In the genomic region with DNA sequence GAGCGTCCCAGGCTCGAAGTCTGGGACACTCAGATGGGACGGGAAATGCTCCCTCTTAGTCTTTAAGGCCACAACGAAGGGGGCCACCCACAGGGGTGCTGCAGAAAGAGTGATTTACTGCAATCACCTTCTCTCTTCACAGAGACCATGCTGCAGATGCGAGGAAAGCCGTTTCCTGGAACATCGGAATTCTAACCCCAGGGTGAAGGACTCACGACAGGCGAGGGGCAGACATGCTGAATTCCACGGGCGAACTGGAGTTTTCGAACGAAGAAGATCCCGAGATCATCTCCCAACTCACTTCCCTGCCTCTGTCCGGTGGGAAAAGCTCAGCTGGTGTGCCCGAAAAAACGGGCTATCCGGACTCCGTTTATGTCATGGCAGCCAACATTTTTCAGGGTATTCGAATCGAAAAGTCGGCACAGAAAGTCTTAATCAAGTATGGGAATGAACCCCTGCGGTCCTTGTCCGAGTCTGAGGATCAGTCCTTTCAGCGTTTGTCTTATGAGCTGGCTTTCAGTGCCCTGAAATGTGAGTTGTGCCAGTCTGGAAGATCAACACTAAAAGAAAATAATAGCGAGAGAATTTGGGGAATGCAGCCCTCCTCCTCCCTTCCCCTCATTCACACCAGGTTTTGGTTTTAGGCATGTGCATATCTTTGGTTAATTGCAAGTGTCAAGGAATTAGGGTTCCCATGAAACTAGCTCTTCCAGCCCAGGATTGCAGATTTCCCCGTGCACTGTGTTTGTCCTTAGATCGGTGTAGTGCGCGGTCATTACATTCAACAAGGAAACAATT, we compare ENCODE assay signal across 8 cellular contexts. TPM values are rescaled to one million over a fixed set of nuclear protein-coding genes. Genes with fewer than 3 reads are reported as not detected.
A peak's percentile ranks its signal among the peaks of the same experiment; 100 is the strongest.
DNase-seq lines count a peak whose midpoint lies in the region; ATAC-seq, FAIRE-seq and TF ChIP-seq lines count a peak whose summit lies in the region.

No MANE protein-coding gene starts in this region.

- TF ChIP-seq CTCF in fibroblast of lung (conservative IDR thresholded peaks at IDR 0.05 in 1 of 2, IDR thresholded peaks at IDR 0.05 in 1 of 2; ENCODE audit: low read depth in 1 of 2, low read length in 2 of 2), result no peak
- no peak for TF ChIP-seq CTCF in pancreas (IDR thresholded peaks at IDR 0.05)

- peak overlapping the region; percentile 79 for H3K9ac ChIP-seq in ES-I3 (ENCODE audit: low read depth, low read length)
- H3K9ac ChIP-seq in fibroblast of lung (ENCODE audit: insufficient read depth, low read length), result no peak overlapping the region

- peak overlapping the region; percentile 39 for H2AFZ ChIP-seq in fibroblast of lung (ENCODE audit: low read length)

- intact Hi-C loops in pancreas (cut with DNase I), result no loop called here

- FAIRE-seq in pancreas (lab: Jason Lieb, UNC), result no peak

- H3K9me3 ChIP-seq in ES-I3 (ENCODE audit: control insufficient read depth, insufficient read depth, low read length) (0 out of 2 replicates have a peak, but pooled peaks cover 3% of the 10 kb centered on the region), fibroblast of lung (ENCODE audit: control insufficient read depth, insufficient read depth, low read depth, low read length) (no peaks in the 10 kb centered on the region), pancreas (no peaks in the 10 kb centered on the region)

- H3K79me2 ChIP-seq in fibroblast of lung (ENCODE audit: control insufficient read depth, insufficient read depth, low read length), result no peaks in the 10 kb centered on the region

- H3K27ac ChIP-seq in fibroblast of lung (ENCODE audit: insufficient read depth, low read length) (no peak overlapping the region), pancreas (peak overlapping the region; percentile 47 to 78 (median 50))

- peak overlapping the region; percentile 68 for H3K4me2 ChIP-seq in fibroblast of lung (ENCODE audit: extremely low read depth, insufficient read depth, low read length)

- 3 to 4% methylated on average over 30 of the region's 30 CpGs for WGBS in pancreas, 2 donors

- no peaks in the 10 kb centered on the region for H4K20me1 ChIP-seq in fibroblast of lung (ENCODE audit: control insufficient read depth, extremely low read depth, insufficient read depth, low read length)

- H3K4me1 ChIP-seq in ES-I3 (ENCODE audit: insufficient read depth, low read length), result peaks cover 7% of the 10 kb centered on the region
- no peaks in the 10 kb centered on the region for H3K4me1 ChIP-seq in fibroblast of lung (ENCODE audit: control insufficient read depth, extremely low read depth, insufficient read depth, low read length)
- no peaks in the 10 kb centered on the region for H3K4me1 ChIP-seq in pancreas

- H3K4me3 ChIP-seq in fibroblast of lung (replicated peaks in 1 of 4; ENCODE audit: control extremely low read depth in 1 of 4, insufficient read depth in 1 of 4, low read depth in 3 of 4, low read length in 4 of 4) (peak overlapping the region in 3 of 4 experiments; percentile 15 to 67 (median 38)), pancreas (peak overlapping the region; percentile 46 to 82 (median 64))

- peaks cover 2% of the 10 kb centered on the region for H3K36me3 ChIP-seq in ES-I3 (ENCODE audit: insufficient read depth, low read length)
- no peaks in the 10 kb centered on the region for H3K36me3 ChIP-seq in fibroblast of lung (ENCODE audit: control insufficient read depth, insufficient read depth, low read length)
- H3K36me3 ChIP-seq in pancreas, result no peaks in the 10 kb centered on the region

- peak; percentile 45 to 65 for DNase-seq in NCI-H526 (lab: John Stamatoyannopoulos, UW)
- peak; percentile 9 to 22 for DNase-seq in fibroblast of lung (ENCODE audit: low read depth in 2 of 2)
- peak in 2 of 6 donors; percentile 9 to 58 for DNase-seq in pancreas
- DNase-seq in middle frontal gyrus (ENCODE audit: extremely low spot score, low spot score), result no peak
- DNase-seq in superior temporal gyrus (ENCODE audit: extremely low spot score), result no peak
- no peak for DNase-seq in hippocampal formation (lab: John Stamatoyannopoulos, UW)
- DNase-seq in AG08396 (ENCODE audit: low spot score), result no peak

- peak; percentile 28 to 52 (median 40) for ATAC-seq in pancreas

- H3K27me3 ChIP-seq in fibroblast of lung (ENCODE audit: control insufficient read depth, insufficient read depth, low read length) (peaks cover 29% of the 10 kb centered on the region), pancreas (no peaks in the 10 kb centered on the region)

RNA-seq across cellular contexts. Expression of a gene that starts 0.9 kb away (rescaled TPM):
- total RNA-seq in fibroblast of lung, result 0.33 and 0.51 TPM in 2 replicates
- not detected in 2 replicates for polyA plus RNA-seq in fibroblast of lung
- 0.03 TPM in 1 of 2 replicates, not detected in the other for polyA plus RNA-seq in fibroblast of lung (2012)
- not detected in 2 replicates for polyA minus RNA-seq in fibroblast of lung (ENCODE audit: low replicate concordance)
- total RNA-seq in pancreas, result 1 to 10 TPM; 4.5 to 7.2 (median 6.3) TPM
- polyA plus RNA-seq in pancreas, result 10 to 100 TPM in 1 of 2 donors, 1 to 10 TPM in 1; 6.1 to 10.5 TPM

Comparison
In these comparisons a context has a peak if more than half of its experiments do, and no peak if none do; other contexts are left out.
1. DNase-seq: peak in NCI-H526 (2 of 2) and fibroblast of lung (2 of 2); none in middle frontal gyrus (single experiment), superior temporal gyrus (single experiment), hippocampal formation (0 of 2) and AG08396 (single experiment).